Comparison of ENCODE assay signal across 1 cellular context in the genomic region with DNA sequence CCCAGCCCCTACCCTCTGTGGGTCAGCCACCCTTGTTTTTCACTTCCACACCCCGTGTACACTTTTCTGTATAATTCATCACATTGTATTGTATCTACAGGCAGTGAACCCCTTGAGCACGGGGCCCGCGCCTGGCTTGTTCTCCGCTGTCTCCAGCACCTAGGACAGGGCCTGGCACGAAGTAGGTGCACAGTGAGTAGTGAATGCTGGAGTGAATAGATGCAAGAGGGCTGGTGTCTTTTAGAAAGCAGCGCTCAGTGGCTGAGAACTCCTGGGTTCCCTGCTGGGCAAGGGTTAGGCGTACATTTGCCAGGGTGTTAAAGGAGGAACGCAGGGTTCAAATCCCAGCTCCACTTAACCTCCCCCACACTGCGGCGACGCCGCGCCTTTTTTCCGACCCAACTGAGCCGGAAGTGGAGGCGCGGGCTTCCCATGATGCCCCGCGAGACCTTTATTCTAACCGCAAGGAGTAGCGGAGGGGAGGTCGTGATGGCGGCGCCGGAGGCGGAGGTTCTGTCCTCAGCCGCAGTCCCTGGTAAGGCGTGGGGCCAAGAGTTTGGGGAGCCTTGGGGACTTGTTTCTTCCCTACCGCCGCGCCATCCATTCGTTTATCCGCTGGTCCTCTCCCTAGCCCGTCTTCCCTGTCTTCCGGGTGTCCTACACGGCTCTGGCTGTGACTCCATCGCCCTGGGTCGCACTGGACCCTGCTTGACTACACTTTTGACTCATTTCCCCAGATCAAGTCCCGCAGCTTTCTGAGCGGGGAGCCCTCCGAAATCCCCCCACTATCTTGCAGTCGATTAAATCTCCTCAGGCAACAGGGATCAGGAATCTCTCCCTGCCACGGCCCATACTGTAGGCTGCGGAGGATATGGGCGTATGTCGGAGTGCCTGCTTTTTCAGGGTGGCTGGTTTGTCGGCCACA.
TF ChIP-seq lines count a peak whose summit lies in the region.

TSS of gene MAD2L1BP (plus strand) at position 454 of the 925 bp plus-strand sequence. CDS start at position 490, 36 bp downstream.

TF ChIP-seq in GM12878, 131 proteins besides CTCF, POLR2A, EP300 and RAD21 (continued from another document and continues in another):
- TF ChIP-seq PRDM15 (CRISPR knock-in tag; IDR thresholded peaks at IDR 0.05): no peak
- TF ChIP-seq IKZF1 (conservative IDR thresholded peaks at IDR 0.05): peak; percentile 86
- peak; percentile 89; the same call in 1 of the 2 replicates for TF ChIP-seq NBN (IDR thresholded peaks at IDR 0.05)
- no peak for TF ChIP-seq JUND (IDR thresholded peaks at IDR 0.05; ENCODE audit: low read depth, low read length)
- peak; percentile 95; the same call in 1 of the 2 replicates for TF ChIP-seq RB1 (IDR thresholded peaks at IDR 0.05; ENCODE audit: borderline replicate concordance)
- TF ChIP-seq NKRF (conservative IDR thresholded peaks at IDR 0.05): peak; percentile 85
- peak; percentile 83; the same call in 2 of the 3 replicates for TF ChIP-seq POU2F2 (IDR thresholded peaks at IDR 0.05; ENCODE audit: borderline replicate concordance, low read depth, low read length)
- TF ChIP-seq JUNB (IDR thresholded peaks at IDR 0.05): no peak
- no peak for TF ChIP-seq HSF1 (IDR thresholded peaks at IDR 0.05; ENCODE audit: low read depth, low read length)
- TF ChIP-seq SMAD5 (IDR thresholded peaks at IDR 0.05; ENCODE audit: low read depth): peak; percentile 90
- no peak for TF ChIP-seq ZBED1 (IDR thresholded peaks at IDR 0.05; ENCODE audit: borderline replicate concordance)
- no peak for TF ChIP-seq HDGF (IDR thresholded peaks at IDR 0.05)
- TF ChIP-seq KAT2A (conservative IDR thresholded peaks at IDR 0.05; ENCODE audit: control insufficient read depth, low read depth, low read length): no peak
- TF ChIP-seq NFXL1 (IDR thresholded peaks at IDR 0.05; ENCODE audit: borderline replicate concordance): no peak
- TF ChIP-seq, protein P1, sequence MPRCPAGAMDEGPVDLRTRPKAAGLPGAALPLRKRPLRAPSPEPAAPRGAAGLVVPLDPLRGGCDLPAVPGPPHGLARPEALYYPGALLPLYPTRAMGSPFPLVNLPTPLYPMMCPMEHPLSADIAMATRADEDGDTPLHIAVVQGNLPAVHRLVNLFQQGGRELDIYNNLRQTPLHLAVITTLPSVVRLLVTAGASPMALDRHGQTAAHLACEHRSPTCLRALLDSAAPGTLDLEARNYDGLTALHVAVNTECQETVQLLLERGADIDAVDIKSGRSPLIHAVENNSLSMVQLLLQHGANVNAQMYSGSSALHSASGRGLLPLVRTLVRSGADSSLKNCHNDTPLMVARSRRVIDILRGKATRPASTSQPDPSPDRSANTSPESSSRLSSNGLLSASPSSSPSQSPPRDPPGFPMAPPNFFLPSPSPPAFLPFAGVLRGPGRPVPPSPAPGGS (IDR thresholded peaks at IDR 0.05; ENCODE audit: borderline replicate concordance, insufficient read depth, low read depth, low read length, poor library complexity, severe bottlenecking): no peak
- TF ChIP-seq PAX5 (IDR thresholded peaks at IDR 0.05; ENCODE audit: borderline replicate concordance, low read depth, low read length): 0 out of 2 replicates have a peak, but pooled peaks have one; percentile 18
- no peak for TF ChIP-seq ESRRA (IDR thresholded peaks at IDR 0.05; ENCODE audit: low read length)
- TF ChIP-seq, protein P2, sequence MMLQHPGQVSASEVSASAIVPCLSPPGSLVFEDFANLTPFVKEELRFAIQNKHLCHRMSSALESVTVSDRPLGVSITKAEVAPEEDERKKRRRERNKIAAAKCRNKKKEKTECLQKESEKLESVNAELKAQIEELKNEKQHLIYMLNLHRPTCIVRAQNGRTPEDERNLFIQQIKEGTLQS (IDR thresholded peaks at IDR 0.05; ENCODE audit: borderline replicate concordance, extremely low read depth, low read depth, low read length): no peak
- no peak for TF ChIP-seq SREBF1 (IDR thresholded peaks at IDR 0.05; ENCODE audit: low read length)
- TF ChIP-seq RELA (IDR thresholded peaks at IDR 0.05; ENCODE audit: borderline replicate concordance, partially characterized antibody): peak; percentile 9
- TF ChIP-seq CREB1 (IDR thresholded peaks at IDR 0.05; ENCODE audit: low read depth): peak; percentile 45; the same call in 1 of the 2 replicates
- peak; percentile 49 for TF ChIP-seq E4F1 (IDR thresholded peaks at IDR 0.05; ENCODE audit: borderline replicate concordance, partially characterized antibody)
- peak; percentile 72 for TF ChIP-seq GABPA (IDR thresholded peaks at IDR 0.05; ENCODE audit: low read depth)
- TF ChIP-seq, protein P3, sequence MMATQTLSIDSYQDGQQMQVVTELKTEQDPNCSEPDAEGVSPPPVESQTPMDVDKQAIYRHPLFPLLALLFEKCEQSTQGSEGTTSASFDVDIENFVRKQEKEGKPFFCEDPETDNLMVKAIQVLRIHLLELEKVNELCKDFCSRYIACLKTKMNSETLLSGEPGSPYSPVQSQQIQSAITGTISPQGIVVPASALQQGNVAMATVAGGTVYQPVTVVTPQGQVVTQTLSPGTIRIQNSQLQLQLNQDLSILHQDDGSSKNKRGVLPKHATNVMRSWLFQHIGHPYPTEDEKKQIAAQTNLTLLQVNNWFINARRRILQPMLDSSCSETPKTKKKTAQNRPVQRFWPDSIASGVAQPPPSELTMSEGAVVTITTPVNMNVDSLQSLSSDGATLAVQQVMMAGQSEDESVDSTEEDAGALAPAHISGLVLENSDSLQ (IDR thresholded peaks at IDR 0.05): no peak
- peak; percentile 58 for TF ChIP-seq SKIL (IDR thresholded peaks at IDR 0.05; ENCODE audit: low read depth, poor library complexity, severe bottlenecking)
- peak; percentile 53; the same call in 1 of the 2 replicates for TF ChIP-seq CHD1 (IDR thresholded peaks at IDR 0.05; ENCODE audit: low read depth, low read length)
- no peak for TF ChIP-seq SMC3 (IDR thresholded peaks at IDR 0.05; ENCODE audit: borderline replicate concordance, low read length)
- peak; percentile 98 for TF ChIP-seq RUNX3 (IDR thresholded peaks at IDR 0.05; ENCODE audit: low read length)
- peak; percentile 80; the same call in 1 of the 2 replicates for TF ChIP-seq TAF1 (IDR thresholded peaks at IDR 0.05; ENCODE audit: borderline replicate concordance, low read depth, low read length)
- TF ChIP-seq NR2F1 (conservative IDR thresholded peaks at IDR 0.05): peak; percentile 71
- TF ChIP-seq TCF3 (IDR thresholded peaks at IDR 0.05; ENCODE audit: borderline replicate concordance, insufficient read depth, low read depth, low read length): peak; percentile 70; the same call in 1 of the 2 replicates
- TF ChIP-seq ZNF274 (IDR thresholded peaks at IDR 0.05; ENCODE audit: insufficient read depth, insufficient read length): no peak
- TF ChIP-seq, protein P4, sequence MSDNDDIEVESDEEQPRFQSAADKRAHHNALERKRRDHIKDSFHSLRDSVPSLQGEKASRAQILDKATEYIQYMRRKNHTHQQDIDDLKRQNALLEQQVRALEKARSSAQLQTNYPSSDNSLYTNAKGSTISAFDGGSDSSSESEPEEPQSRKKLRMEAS (IDR thresholded peaks at IDR 0.05; ENCODE audit: low read depth, low read length): no peak; the same call in 1 of the 2 replicates
- TF ChIP-seq CREM (IDR thresholded peaks at IDR 0.05; ENCODE audit: low read depth): peak; percentile 62; the same call in 1 of the 2 replicates
- no peak for TF ChIP-seq NR2C2 (IDR thresholded peaks at IDR 0.05; ENCODE audit: borderline replicate concordance, control insufficient read depth, insufficient read length, low read depth)
- TF ChIP-seq MTA3 (IDR thresholded peaks at IDR 0.05; ENCODE audit: borderline replicate concordance, low read length): peak; percentile 69; the same call in 1 of the 2 replicates
- TF ChIP-seq PML (IDR thresholded peaks at IDR 0.05; ENCODE audit: low read length): peak; percentile 78; the same call in 1 of the 2 replicates
- no peak for TF ChIP-seq BMI1 (IDR thresholded peaks at IDR 0.05; ENCODE audit: borderline replicate concordance)
